16 cellular contexts compared by ENCODE assay signal in the genomic region with DNA sequence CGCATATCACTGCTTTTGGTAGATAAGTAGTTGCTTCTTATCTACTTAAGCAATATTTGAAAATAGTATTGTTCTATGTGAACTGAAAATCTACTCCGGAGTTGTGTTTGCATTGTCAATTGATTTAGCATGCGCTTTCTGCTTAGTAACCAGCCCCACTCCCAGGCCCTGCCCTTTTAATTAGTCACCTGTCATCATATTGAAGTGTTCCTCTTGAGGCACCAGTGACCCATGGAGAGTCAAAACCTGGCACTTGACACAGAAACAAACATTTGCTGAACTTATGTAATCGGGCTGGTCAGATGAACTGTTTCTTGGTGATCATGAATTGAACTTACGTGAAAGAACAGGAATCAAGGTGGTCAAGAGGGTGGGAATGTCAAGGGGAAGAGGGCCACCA. TPM values are rescaled to one million over a fixed set of nuclear protein-coding genes. Genes with fewer than 3 reads are reported as not detected.
DNase-seq lines count a peak whose midpoint lies in the region; ATAC-seq, FAIRE-seq and TF ChIP-seq lines count a peak whose summit lies in the region.
"Had no signal": no experiment of that assay in that cellular context is flagged by ENCODE, and none has a peak within 500 bp of the region (broad histone marks: within the 10 kb centered on the region; RNA-seq: fewer than 3 reads in every experiment).

No MANE protein-coding gene starts in this region.

- peak; percentile 81 for DNase-seq in DMS79 treated with DMSO at 0.1 percent for 48 hours (lab: John Stamatoyannopoulos, UW)
- DNase-seq in NCI-H2107 treated with DMSO at 0.1 percent for 48 hours (lab: John Stamatoyannopoulos, UW; ENCODE audit: unreplicated experiment) = peak; percentile 42
- peak; percentile 24 to 50 (median 38) for DNase-seq in body of pancreas
- peak in 2 of 6 donors; percentile 43 to 45 for DNase-seq in pancreas
- no peak for DNase-seq in nephron progenitor cell
- DNase-seq in GM19240 (ENCODE audit: insufficient read length, low spot score) = no peak
- DNase-seq: activated CD4-positive, alpha-beta memory T cell treated with anti-CD3 and anti-CD28 coated beads, Interleukin-2, amount 10 ng/mL, durations not matched to agents 7 days and 5 days; stimulated activated naive B cell treated with anti-CD40 and anti-IgM and Interleukin-4, amounts not matched to agents 10 μg/mL and 1 μg/mL and 100 μg/mL, for 72 hours had no signal

- peaks cover 6% of the 10 kb centered on the region for H3K27me3 Mint-ChIP-seq in nephron progenitor cell (ENCODE audit: low read depth, poor library complexity)

- no peaks in the 10 kb centered on the region for H3K9me3 ChIP-seq in body of pancreas
- no peaks in the 10 kb centered on the region for H3K9me3 ChIP-seq in pancreas

- H3K4me3 ChIP-seq in body of pancreas (no peak overlapping the region), pancreas (no peak overlapping the region)
- H3K4me3 ChIP-seq: smooth muscle cell had no signal

- H3K4me3 Mint-ChIP-seq in nephron progenitor cell = no peak overlapping the region
- H3K4me3 Mint-ChIP-seq: activated CD4-positive, alpha-beta memory T cell treated with anti-CD3 and anti-CD28 coated beads, Interleukin-2, amount 10 ng/mL, durations not matched to agents 7 days and 5 days; activated T-helper 1 cell treated with anti-CD3 and anti-CD28 coated beads, Interleukin-12 subunit alpha, Interleukin-12 subunit beta, Interleukin-2, Interleukin-4 antibody, amounts not matched to agents 30 ng/mL and 10 ng/mL and 1 ng/mL, durations not matched to agents 14 hours and 24 hours and 36 hours; mesothelial cell of epicardium; stimulated activated naive B cell treated with anti-CD40 and anti-IgM and Interleukin-4, amounts not matched to agents 10 μg/mL and 1 μg/mL and 100 μg/mL, for 72 hours had no signal

- H3K9me3 Mint-ChIP-seq in nephron progenitor cell = no peaks in the 10 kb centered on the region
- H3K9me3 Mint-ChIP-seq: activated CD4-positive, alpha-beta memory T cell treated with anti-CD3 and anti-CD28 coated beads, Interleukin-2, amount 10 ng/mL, durations not matched to agents 7 days and 5 days; activated T-helper 1 cell treated with anti-CD3 and anti-CD28 coated beads, Interleukin-12 subunit alpha, Interleukin-12 subunit beta, Interleukin-2, Interleukin-4 antibody, amounts not matched to agents 30 ng/mL and 10 ng/mL and 1 ng/mL, durations not matched to agents 14 hours and 24 hours and 36 hours; mesothelial cell of epicardium; stimulated activated naive B cell treated with anti-CD40 and anti-IgM and Interleukin-4, amounts not matched to agents 10 μg/mL and 1 μg/mL and 100 μg/mL, for 72 hours had no signal

- peaks cover 14% of the 10 kb centered on the region for H3K4me1 ChIP-seq in body of pancreas
- peaks cover 7 to 11% (median 9%) of the 10 kb centered on the region in 3 donors for H3K4me1 ChIP-seq in pancreas

- H3K36me3 ChIP-seq in body of pancreas (replicated peaks in 1 of 2; ENCODE audit: insufficient read depth in 1 of 2, low read depth in 2 of 2) (no peaks in the 10 kb centered on the region), pancreas (no peaks in the 10 kb centered on the region)

- no peak for TF ChIP-seq POLR2A in body of pancreas (IDR thresholded peaks at IDR 0.05)

- 22 to 31% methylated on average over 5 of the region's 5 CpGs for WGBS in body of pancreas, 2 donors
- 22 to 24% methylated on average over 5 of the region's 5 CpGs for WGBS in pancreas, 2 donors

- H3K4me1 Mint-ChIP-seq in nephron progenitor cell = no peaks in the 10 kb centered on the region
- H3K4me1 Mint-ChIP-seq: mesothelial cell of epicardium had no signal

- H3K27me3 ChIP-seq in body of pancreas (no peaks in the 10 kb centered on the region), pancreas (no peaks in the 10 kb centered on the region)

- intact Hi-C loops in body of pancreas (cut with DNase I) = loop anchor here (5.0 kb wide), 1 partner anchor 77 kb away; no protein-coding TSS in a partner anchor
- intact Hi-C loops in pancreas (cut with DNase I) = no loop called here

- no peaks in the 10 kb centered on the region for H3K36me3 Mint-ChIP-seq in nephron progenitor cell (ENCODE audit: low read depth)
- H3K36me3 Mint-ChIP-seq: mesothelial cell of epicardium; stimulated activated naive B cell treated with anti-CD40 and anti-IgM and Interleukin-4, amounts not matched to agents 10 μg/mL and 1 μg/mL and 100 μg/mL, for 72 hours had no signal

- peak overlapping the region in 3 of 4 donors; percentile 24 to 46 (median 45) for H3K27ac ChIP-seq in body of pancreas
- H3K27ac ChIP-seq in pancreas = no peak overlapping the region

- ATAC-seq in body of pancreas (peak; percentile 75), pancreas (peak; percentile 74 to 85 (median 82)), GM18519 (IDR thresholded peaks at IDR 0.05; ENCODE audit: low FRiP score, unreplicated experiment) (no peak), GM21390 (IDR thresholded peaks at IDR 0.05; ENCODE audit: unreplicated experiment) (no peak)

- H3K27ac Mint-ChIP-seq in nephron progenitor cell = no peak overlapping the region
- H3K27ac Mint-ChIP-seq: activated CD4-positive, alpha-beta memory T cell treated with anti-CD3 and anti-CD28 coated beads, Interleukin-2, amount 10 ng/mL, durations not matched to agents 7 days and 5 days; activated T-helper 1 cell treated with anti-CD3 and anti-CD28 coated beads, Interleukin-12 subunit alpha, Interleukin-12 subunit beta, Interleukin-2, Interleukin-4 antibody, amounts not matched to agents 30 ng/mL and 10 ng/mL and 1 ng/mL, durations not matched to agents 14 hours and 24 hours and 36 hours; mesothelial cell of epicardium; stimulated activated naive B cell treated with anti-CD40 and anti-IgM and Interleukin-4, amounts not matched to agents 10 μg/mL and 1 μg/mL and 100 μg/mL, for 72 hours had no signal

- no peak for FAIRE-seq in pancreas (lab: Jason Lieb, UNC)
- FAIRE-seq: endothelial cell of umbilical vein, H1, urothelium cell line had no signal

- TF ChIP-seq CTCF in body of pancreas (IDR thresholded peaks at IDR 0.05) = no peak
- no peak for TF ChIP-seq CTCF in pancreas (IDR thresholded peaks at IDR 0.05)
- no peak for TF ChIP-seq CTCF in nephron progenitor cell (IDR thresholded peaks at IDR 0.05)

RNA-seq across cellular contexts. Expression of gene CDHR3, which starts 27.8 kb away (rescaled TPM):
- total RNA-seq in body of pancreas (10 to 100 TPM in 1 of 2 donors, 1 to 10 TPM in 1; 1.6 to 14.8 TPM), pancreas (1 to 10 TPM in 5 of 6 donors, under 1 TPM in 1; 0.86 to 3.3 (median 1.9) TPM)
- 1 to 10 TPM; 1.6 to 3.7 TPM for polyA plus RNA-seq in pancreas

RNA-seq across cellular contexts. Expression of gene ATXN7L1, which starts 58.9 kb away (rescaled TPM):
- total RNA-seq in body of pancreas (1 to 10 TPM; 6.6 to 8.0 TPM), pancreas (1 to 10 TPM; 3.2 to 9.3 (median 5.3) TPM)
- 1 to 10 TPM; 2.3 to 4.8 TPM for polyA plus RNA-seq in pancreas

Comparison
In these comparisons a context has a peak if more than half of its experiments do, and no peak if none do; other contexts are left out.
1. DNase-seq: peak in DMS79 treated with DMSO at 0.1 percent for 48 hours (single experiment), NCI-H2107 treated with DMSO at 0.1 percent for 48 hours (single experiment) and body of pancreas (4 of 4); none in nephron progenitor cell (single experiment) and GM19240 (single experiment).
2. ATAC-seq: peak in body of pancreas (single experiment) and pancreas (4 of 4); none in GM18519 (single experiment) and GM21390 (single experiment).
3. H3K27ac ChIP-seq: peak in body of pancreas (3 of 4); none in pancreas (0 of 4).